Comparison of ENCODE assay signal across 9 cellular contexts in genomic region chr3:194632983-194633348, GRCh38. TPM values are rescaled to one million over a fixed set of nuclear protein-coding genes. Genes with fewer than 3 reads are reported as not detected.
DNase-seq lines count a peak whose midpoint lies in the region; ATAC-seq, FAIRE-seq and TF ChIP-seq lines count a peak whose summit lies in the region.
"Had no signal": no experiment of that assay in that cellular context is flagged by ENCODE, and none has a peak within 500 bp of the region (broad histone marks: within the 10 kb centered on the region; RNA-seq: fewer than 3 reads in every experiment).

No MANE protein-coding gene starts in this region.

- WGBS in GM12878 (ENCODE audit: insufficient coverage, insufficient replicate concordance, low lambda C conversion rate, missing lambda C conversion rate) = under 1% methylated on average over 15 of the region's 50 CpGs
- WGBS in HepG2 (ENCODE audit: low lambda C conversion rate) = 1% methylated on average over 8 of the region's 50 CpGs

- H3K4me1 Mint-ChIP-seq in GM23338 = no peaks in the 10 kb centered on the region; the same call in 2 of the 3 replicates

- H3K4me2 ChIP-seq in GM23338 (peak overlapping the region; percentile 88), GM12878 (ENCODE audit: control insufficient read depth, insufficient read depth) (peak overlapping the region; percentile 98), HepG2 (ENCODE audit: low read depth, low read length) (peak overlapping the region; percentile 78)

- H3K9me3 Mint-ChIP-seq in GM23338 = peaks cover 23% of the 10 kb centered on the region

- POLR2A ChIA-PET in GM12878 (lab: Charles Lee) (interaction anchor here (1.1 kb wide), 1 partner anchor 13 kb away, joined by 3 read pairs; no protein-coding TSS in a partner anchor), HepG2 (lab: Yijun Ruan, JAX) (interaction anchor here (0.9 to 1.3 kb wide), 2 partner anchors 12 to 909 kb away, joined by 4 to 10 read pairs; no protein-coding TSS in a partner anchor)

- H3F3A ChIP-seq in GM23338 (replicated peaks; ENCODE audit: low read depth) = no peaks in the 10 kb centered on the region

- in situ Hi-C loops in GM12878 (cut with MboI) (no loop called here), HepG2 (cut with HindIII; ENCODE audit: extremely low pct_ligation_motif_present, low pct_unique_long_range_greater_than_20kb) (no loop called here)

- RAD21 ChIA-PET in GM12878 (lab: Charles Lee; ENCODE audit: unreplicated experiment) = interaction anchor here (1.1 kb wide), 1 partner anchor 163 kb away, joined by 3 read pairs; no protein-coding TSS in a partner anchor

- H3K27ac Mint-ChIP-seq in GM23338 = peak overlapping the region; percentile 81; the same call in 1 of the 2 replicates

- no peak overlapping the region for H3K27ac ChIP-seq in GM23338 (ENCODE audit: low read depth)
- H3K27ac ChIP-seq in GM12878 (ENCODE audit: control insufficient read depth, insufficient read depth) = no peak overlapping the region
- peak overlapping the region; percentile 59 for H3K27ac ChIP-seq in HepG2 (ENCODE audit: extremely low read length, insufficient read depth, low read length)
- H3K27ac ChIP-seq in thoracic aorta = peak overlapping the region in 1 of 2 donors; percentile 34

- H2AFZ ChIP-seq in GM23338 (peak overlapping the region; percentile 97), GM12878 (ENCODE audit: control insufficient read depth, low read depth, low read length) (peak overlapping the region; percentile 85), HepG2 (ENCODE audit: low read length) (no peak overlapping the region)

- H4K20me1 ChIP-seq in GM23338 (replicated peaks; ENCODE audit: insufficient read depth) = no peaks in the 10 kb centered on the region
- H4K20me1 ChIP-seq in GM12878 (ENCODE audit: control insufficient read depth, insufficient read depth) = no peaks in the 10 kb centered on the region
- no peaks in the 10 kb centered on the region for H4K20me1 ChIP-seq in HepG2 (ENCODE audit: insufficient read depth, low read length)

- H3K27me3 ChIP-seq in GM23338 (ENCODE audit: insufficient read depth) (0 out of 2 replicates have a peak, but pooled peaks cover 4% of the 10 kb centered on the region), GM12878 (replicated peaks in 1 of 2; ENCODE audit: control insufficient read depth in 2 of 2, insufficient read depth in 2 of 2, low read length in 1 of 2) (no peaks in the 10 kb centered on the region), HepG2 (ENCODE audit: control insufficient read depth in 1 of 2, insufficient read depth in 2 of 2, low read length in 2 of 2) (no peaks in the 10 kb centered on the region), thoracic aorta (replicated peaks; ENCODE audit: insufficient read depth) (no peaks in the 10 kb centered on the region)

- intact Hi-C loops in GM12878 (cut with micrococcal nuclease; ENCODE audit: unreplicated experiment) = loop anchor here (1.0 kb wide), 1 partner anchor 161 kb away; no protein-coding TSS in a partner anchor
- intact Hi-C loops in HepG2 (cut with micrococcal nuclease; ENCODE audit: unreplicated experiment) = loop anchor here (1.0 kb wide), 1 partner anchor 12 kb away; no protein-coding TSS in a partner anchor

- SMC1A ChIA-PET in GM12878 (lab: Charles Lee; ENCODE audit: uncharacterized antibody, unreplicated experiment) = interaction anchor here (1.2 kb wide), 1 partner anchor 39 kb away, joined by 4 read pairs; the partner anchor contains the start of gene LSG1

- BruUV-seq in GM12878 (replicated peaks; lab: Mats Ljungman, UMichigan) (no TSS peak), HepG2 (replicated peaks; lab: Mats Ljungman, UMichigan) (no TSS peak)

- CTCF ChIA-PET in GM12878 (lab: Yijun Ruan, JAX) = interaction anchor here (1.4 kb wide), 2 partner anchors 12 to 38 kb away, joined by 4 to 5 read pairs; no protein-coding TSS in a partner anchor
- CTCF ChIA-PET in HepG2 (lab: Yijun Ruan, JAX; ENCODE audit: low intra/inter-chr PET ratio, low total read pairs) = interaction anchor here (1.4 kb wide), 1 partner anchor 28 kb away, joined by 4 read pairs; no protein-coding TSS in a partner anchor

- ATAC-seq in GM23338 (no peak), GM12878 (peak; percentile 78), HepG2 (peak; percentile 71), thoracic aorta (ENCODE audit: insufficient number of reproducible peaks, low FRiP score, low read depth) (peak; percentile 4)

- peaks cover 29% of the 10 kb centered on the region for H3K36me3 Mint-ChIP-seq in GM23338 (ENCODE audit: low read depth)

- peak overlapping the region; percentile 68; the same call in 1 of the 2 replicates for H3K9ac ChIP-seq in GM12878 (ENCODE audit: control insufficient read depth, insufficient read depth, low read length)
- H3K9ac ChIP-seq in HepG2 (ENCODE audit: insufficient read depth, low read depth, low read length) = peak overlapping the region; percentile 71

- H3K9me2 ChIP-seq in GM23338 (ENCODE audit: insufficient read depth) = no peaks in the 10 kb centered on the region

- FAIRE-seq in GM12878 (lab: Jason Lieb, UNC) (no peak), HepG2 (lab: Jason Lieb, UNC) (no peak)
- FAIRE-seq: colon had no signal

- no peaks in the 10 kb centered on the region; the same call in 2 of the 3 replicates for H3K9me3 ChIP-seq in GM12878 (replicated peaks; ENCODE audit: control insufficient read depth, insufficient read depth, low read length)
- H3K9me3 ChIP-seq in HepG2 (ENCODE audit: low read length) = no peaks in the 10 kb centered on the region; the same call in 1 of the 2 replicates
- no peaks in the 10 kb centered on the region for H3K9me3 ChIP-seq in thoracic aorta

- TF ChIP-seq POLR2A in GM12878 (IDR thresholded peaks at IDR 0.05; ENCODE audit: low read depth, low read length) (no peak), HepG2 (IDR thresholded peaks at IDR 0.05; ENCODE audit: insufficient read depth in 1 of 2, low read depth in 2 of 2, low read length in 2 of 2) (no peak)

- DNase-seq in NCI-H1694 (lab: John Stamatoyannopoulos, UW) (peak; percentile 7), NCI-H1694 treated with DMSO at 0.1 percent for 48 hours (lab: John Stamatoyannopoulos, UW) (no peak), GM23338 (ENCODE audit: low spot score) (no peak), LNCaP clone FGC (ENCODE audit: low read depth) (no peak), GM12878 (ENCODE audit: low read depth, low spot score) (no peak), HepG2 (ENCODE audit: low spot score) (no peak), thoracic aorta (ENCODE audit: low spot score) (no peak), LoVo (ENCODE audit: low spot score) (no peak)

- TF ChIP-seq RAD21 in GM12878 (IDR thresholded peaks at IDR 0.05; ENCODE audit: insufficient read depth, low read depth, low read length) = no peak
- TF ChIP-seq RAD21 in HepG2 (CRISPR knock-in tag; IDR thresholded peaks at IDR 0.05) = no peak

- H3K4me3 ChIP-seq in GM23338 = peak overlapping the region; percentile 80
- peak overlapping the region; percentile 67 for H3K4me3 ChIP-seq in LNCaP clone FGC (ENCODE audit: low read depth, low read length)
- peak overlapping the region; percentile 67 for H3K4me3 ChIP-seq in GM12878
- H3K4me3 ChIP-seq in HepG2 (replicated peaks in 1 of 3; ENCODE audit: insufficient read depth in 1 of 3, low read depth in 2 of 3, low read length in 3 of 3) = peak overlapping the region; percentile 73 to 87 (median 85)
- peak overlapping the region; percentile 83 for H3K4me3 ChIP-seq in thoracic aorta

- H3K4me1 ChIP-seq in GM23338 (ENCODE audit: insufficient read depth) (0 out of 2 replicates have a peak, but pooled peaks cover 4% of the 10 kb centered on the region), GM12878 (ENCODE audit: control insufficient read depth, insufficient read depth, low read length) (no peaks in the 10 kb centered on the region; the same call in none of the 2 replicates), HepG2 (ENCODE audit: insufficient read depth, low read length) (peaks cover 7% of the 10 kb centered on the region), thoracic aorta (ENCODE audit: control insufficient read depth in 1 of 2, low read depth in 2 of 2) (peaks cover 0 to 3% of the 10 kb centered on the region in 2 donors)

- no peaks in the 10 kb centered on the region; the same call in 1 of the 2 replicates for H3K36me3 ChIP-seq in GM23338 (ENCODE audit: insufficient read depth)
- no peaks in the 10 kb centered on the region for H3K36me3 ChIP-seq in GM12878 (ENCODE audit: control insufficient read depth in 2 of 2, insufficient read depth in 2 of 2, low read length in 1 of 2)
- H3K36me3 ChIP-seq in HepG2 (replicated peaks in 1 of 2; ENCODE audit: control insufficient read depth in 1 of 2, insufficient read depth in 2 of 2, low read length in 2 of 2) = peaks cover 2 to 9% of the 10 kb centered on the region in 2 experiments; a peak in 3 of 5 replicates
- H3K36me3 ChIP-seq in thoracic aorta = no peaks in the 10 kb centered on the region

- H3K79me2 ChIP-seq in GM23338 (replicated peaks; ENCODE audit: insufficient read depth) (no peaks in the 10 kb centered on the region), GM12878 (ENCODE audit: control insufficient read depth, insufficient read depth, low read length) (no peaks in the 10 kb centered on the region), HepG2 (ENCODE audit: insufficient read depth, low read length) (no peaks in the 10 kb centered on the region)

- H3K27me3 Mint-ChIP-seq in GM23338 (ENCODE audit: insufficient read depth, low read depth, poor library complexity) = peaks cover 11% of the 10 kb centered on the region

- peak overlapping the region; percentile 87 for H3K4me3 Mint-ChIP-seq in GM23338

- TF ChIP-seq CTCF in GM23338 (conservative IDR thresholded peaks at IDR 0.05; ENCODE audit: low read depth in 2 of 2) (no peak), LNCaP clone FGC (IDR thresholded peaks at IDR 0.05; ENCODE audit: control insufficient read depth, extremely low read depth, insufficient read depth) (no peak), GM12878 (IDR thresholded peaks at IDR 0.05 in 2 of 3, conservative IDR thresholded peaks at IDR 0.05 in 1 of 3; ENCODE audit: control insufficient read depth in 2 of 3, extremely low read depth in 1 of 3, insufficient read depth in 1 of 3, low read depth in 3 of 3, low read length in 3 of 3) (no peak), HepG2 (CRISPR knock-in tag; IDR thresholded peaks at IDR 0.05) (no peak), thoracic aorta (IDR thresholded peaks at IDR 0.05) (no peak)

- TF ChIP-seq EP300 in GM12878 (IDR thresholded peaks at IDR 0.05; ENCODE audit: borderline replicate concordance in 1 of 2, control insufficient read depth in 1 of 2, low read depth in 2 of 2, low read length in 2 of 2) (no peak), HepG2 (IDR thresholded peaks at IDR 0.05; ENCODE audit: low read depth in 2 of 2, low read length in 2 of 2) (no peak), HepG2 (CRISPR knock-in tag; IDR thresholded peaks at IDR 0.05; ENCODE audit: borderline replicate concordance) (no peak)

RNA-seq across cellular contexts. Expression of gene TMEM44, which starts 0.3 kb away (rescaled TPM):
- 10.5 and 11.3 TPM in 2 replicates for total RNA-seq in GM23338 (2014; rRNA removed; shearing (Covaris generic))
- polyA plus RNA-seq in GM23338 (2016; fragmentation: Nextera tagmentation; extraction: Ambion mirVana) = 9.4 and 10.0 TPM in 2 replicates
- 9.1 and 10.0 TPM in 2 replicates for total RNA-seq in GM12878 (2013; cell fraction: nucleolus; rRNA removed)
- total RNA-seq in GM12878 (2014; rRNA removed) = 4.0 and 7.6 TPM in 2 replicates
- total RNA-seq in GM12878 (2014; rRNA removed; fragmentation: Illumina TruSeq; extraction: Trizol) = 2.9 and 3.1 TPM in 2 replicates
- total RNA-seq in GM12878 (2021) = 7.3 and 8.4 TPM in 2 replicates
- 4.9 TPM for polyA plus RNA-seq in GM12878 (2011; ENCODE audit: low read depth)
- polyA plus RNA-seq in GM12878 (2011; rRNA removed) = 0.57 and 0.69 TPM in 2 replicates
- 1.1 and 1.2 TPM in 2 replicates for polyA plus RNA-seq in GM12878 (2011; cell fraction: cytosol; rRNA removed)
- 5.0 and 5.2 TPM in 2 replicates for polyA plus RNA-seq in GM12878 (2011; cell fraction: nucleus; rRNA removed)
- polyA plus RNA-seq in GM12878 (2012) = 6.6 and 7.0 TPM in 2 replicates
- polyA plus RNA-seq in GM12878 (2014; fragmentation: Illumina TruSeq; extraction: Trizol) = 2.9 and 4.9 TPM in 2 replicates
- 1 to 10 TPM in 1 of 2 experiments, under 1 TPM in 1; 0.89 to 1.1 TPM for polyA plus RNA-seq in GM12878 (2014; fragmentation: Nextera tagmentation; extraction: Ambion mirVana)
- 7.7 and 8.3 TPM in 2 replicates for polyA plus RNA-seq in GM12878 (2014; rRNA removed)
- polyA plus RNA-seq in GM12878 (2016; fragmentation: Nextera tagmentation; extraction: Ambion mirVana) = 1 to 10 TPM; 1.9 to 4.1 TPM
- polyA minus RNA-seq in GM12878 (2011; rRNA and poly(A)+ RNA removed) = 0.51 and 2.2 TPM in 2 replicates
- polyA minus RNA-seq in GM12878 (2011; cell fraction: cytosol; rRNA and poly(A)+ RNA removed) = 1.3 TPM in 1 of 2 replicates, not detected in the other
- polyA minus RNA-seq in GM12878 (2011; cell fraction: nucleus; rRNA and poly(A)+ RNA removed) = 1.1 and 1.5 TPM in 2 replicates
- 3.2 and 7.3 TPM in 2 replicates for total RNA-seq in HepG2 (2016; rRNA removed; fragmentation: Illumina TruSeq; extraction: Trizol)
- 2.0 and 2.5 TPM in 2 replicates for total RNA-seq in HepG2 (2016; cell fraction: cytosol; rRNA removed; fragmentation: Illumina TruSeq; extraction: Trizol; ENCODE audit: low read depth)
- 2.4 and 7.8 TPM in 2 replicates for total RNA-seq in HepG2 (2016; cell fraction: insoluble cytoplasmic fraction; rRNA removed; fragmentation: Illumina TruSeq; extraction: Trizol)
- 3.7 and 4.9 TPM in 2 replicates for total RNA-seq in HepG2 (2016; cell fraction: membrane; rRNA removed; fragmentation: Illumina TruSeq; extraction: Trizol)
- total RNA-seq in HepG2 (2016; cell fraction: nucleus; rRNA removed; fragmentation: Illumina TruSeq; extraction: Trizol) = 8.7 and 10.7 TPM in 2 replicates
- polyA plus RNA-seq in HepG2 (2011; rRNA removed) = 13.8 and 16.0 TPM in 2 replicates
- polyA plus RNA-seq in HepG2 (2011; cell fraction: cytosol; rRNA removed) = 8.3 and 8.8 TPM in 2 replicates
- polyA plus RNA-seq in HepG2 (2011; cell fraction: nucleus; rRNA removed) = 49.0 and 57.1 TPM in 2 replicates
- polyA plus RNA-seq in HepG2 (2012) = 6.3 and 10.4 TPM in 2 replicates
- polyA plus RNA-seq in HepG2 (2016; cell fraction: cytosol; fragmentation: Illumina TruSeq; extraction: Trizol; ENCODE audit: low read depth) = 1.9 and 2.6 TPM in 2 replicates
- 3.4 and 3.6 TPM in 2 replicates for polyA plus RNA-seq in HepG2 (2016; cell fraction: insoluble cytoplasmic fraction; fragmentation: Illumina TruSeq; extraction: Trizol; ENCODE audit: low read depth)
- 3.5 and 4.2 TPM in 2 replicates for polyA plus RNA-seq in HepG2 (2016; cell fraction: membrane; fragmentation: Illumina TruSeq; extraction: Trizol; ENCODE audit: low read depth)
- 34.3 and 35.9 TPM in 2 replicates for polyA plus RNA-seq in HepG2 (2016; cell fraction: nucleus; fragmentation: Illumina TruSeq; extraction: Trizol; ENCODE audit: insufficient read depth, low read depth)
- 11.5 and 19.4 TPM in 2 replicates for polyA minus RNA-seq in HepG2 (2011; rRNA and poly(A)+ RNA removed; ENCODE audit: low replicate concordance)
- 2.8 and 4.9 TPM in 2 replicates for polyA minus RNA-seq in HepG2 (2011; cell fraction: cytosol; rRNA and poly(A)+ RNA removed)
- polyA minus RNA-seq in HepG2 (2011; cell fraction: nucleus; rRNA and poly(A)+ RNA removed) = 13.4 and 15.0 TPM in 2 replicates
- total RNA-seq in thoracic aorta = 10 to 100 TPM; 11.0 to 11.5 TPM

RNA-seq across cellular contexts. Expression of gene LSG1, which starts 39.0 kb away (rescaled TPM):
- 44.5 and 57.1 TPM in 2 replicates for total RNA-seq in GM23338 (2014; rRNA removed; shearing (Covaris generic))
- polyA plus RNA-seq in GM23338 (2016; fragmentation: Nextera tagmentation; extraction: Ambion mirVana) = 43.0 and 49.2 TPM in 2 replicates
- 90.2 and 98.4 TPM in 2 replicates for total RNA-seq in GM12878 (2013; cell fraction: nucleolus; rRNA removed)
- 56.1 and 59.3 TPM in 2 replicates for total RNA-seq in GM12878 (2014; rRNA removed)
- 57.0 and 58.6 TPM in 2 replicates for total RNA-seq in GM12878 (2014; rRNA removed; fragmentation: Illumina TruSeq; extraction: Trizol)
- total RNA-seq in GM12878 (2021) = 29.8 and 30.0 TPM in 2 replicates
- polyA plus RNA-seq in GM12878 (2011; ENCODE audit: low read depth) = 29.4 TPM
- polyA plus RNA-seq in GM12878 (2011; rRNA removed) = 68.0 and 75.6 TPM in 2 replicates
- 47.1 and 48.5 TPM in 2 replicates for polyA plus RNA-seq in GM12878 (2011; cell fraction: cytosol; rRNA removed)
- polyA plus RNA-seq in GM12878 (2011; cell fraction: nucleus; rRNA removed) = 96.0 and 133 TPM in 2 replicates
- polyA plus RNA-seq in GM12878 (2012) = 24.1 and 28.7 TPM in 2 replicates
- 65.8 and 76.8 TPM in 2 replicates for polyA plus RNA-seq in GM12878 (2014; fragmentation: Illumina TruSeq; extraction: Trizol)
- polyA plus RNA-seq in GM12878 (2014; fragmentation: Nextera tagmentation; extraction: Ambion mirVana) = 10 to 100 TPM; 14.3 to 23.5 TPM
- 42.7 and 51.0 TPM in 2 replicates for polyA plus RNA-seq in GM12878 (2014; rRNA removed)
- 10 to 100 TPM; 52.9 to 55.8 TPM for polyA plus RNA-seq in GM12878 (2016; fragmentation: Nextera tagmentation; extraction: Ambion mirVana)
- polyA minus RNA-seq in GM12878 (2011; rRNA and poly(A)+ RNA removed) = 77.9 and 79.7 TPM in 2 replicates
- 20.4 and 21.8 TPM in 2 replicates for polyA minus RNA-seq in GM12878 (2011; cell fraction: cytosol; rRNA and poly(A)+ RNA removed)
- polyA minus RNA-seq in GM12878 (2011; cell fraction: nucleus; rRNA and poly(A)+ RNA removed) = 44.2 and 51.9 TPM in 2 replicates
- 19.3 and 32.1 TPM in 2 replicates for total RNA-seq in HepG2 (2016; rRNA removed; fragmentation: Illumina TruSeq; extraction: Trizol)
- total RNA-seq in HepG2 (2016; cell fraction: cytosol; rRNA removed; fragmentation: Illumina TruSeq; extraction: Trizol; ENCODE audit: low read depth) = 3.2 and 3.8 TPM in 2 replicates
- total RNA-seq in HepG2 (2016; cell fraction: insoluble cytoplasmic fraction; rRNA removed; fragmentation: Illumina TruSeq; extraction: Trizol) = 22.5 and 34.8 TPM in 2 replicates
- total RNA-seq in HepG2 (2016; cell fraction: membrane; rRNA removed; fragmentation: Illumina TruSeq; extraction: Trizol) = 6.8 and 8.5 TPM in 2 replicates
- 46.5 and 54.1 TPM in 2 replicates for total RNA-seq in HepG2 (2016; cell fraction: nucleus; rRNA removed; fragmentation: Illumina TruSeq; extraction: Trizol)
- 19.6 and 21.4 TPM in 2 replicates for polyA plus RNA-seq in HepG2 (2011; rRNA removed)
- 7.4 and 8.9 TPM in 2 replicates for polyA plus RNA-seq in HepG2 (2011; cell fraction: cytosol; rRNA removed)
- polyA plus RNA-seq in HepG2 (2011; cell fraction: nucleus; rRNA removed) = 30.7 and 32.0 TPM in 2 replicates
- 10.8 and 12.4 TPM in 2 replicates for polyA plus RNA-seq in HepG2 (2012)
- polyA plus RNA-seq in HepG2 (2016; cell fraction: cytosol; fragmentation: Illumina TruSeq; extraction: Trizol; ENCODE audit: low read depth) = 1.7 and 1.8 TPM in 2 replicates
- polyA plus RNA-seq in HepG2 (2016; cell fraction: insoluble cytoplasmic fraction; fragmentation: Illumina TruSeq; extraction: Trizol; ENCODE audit: low read depth) = 14.0 and 14.1 TPM in 2 replicates
- 2.6 and 3.8 TPM in 2 replicates for polyA plus RNA-seq in HepG2 (2016; cell fraction: membrane; fragmentation: Illumina TruSeq; extraction: Trizol; ENCODE audit: low read depth)
- polyA plus RNA-seq in HepG2 (2016; cell fraction: nucleus; fragmentation: Illumina TruSeq; extraction: Trizol; ENCODE audit: insufficient read depth, low read depth) = 79.8 and 79.9 TPM in 2 replicates
- polyA minus RNA-seq in HepG2 (2011; rRNA and poly(A)+ RNA removed; ENCODE audit: low replicate concordance) = 28.9 and 136 TPM in 2 replicates
- 6.3 and 10.3 TPM in 2 replicates for polyA minus RNA-seq in HepG2 (2011; cell fraction: cytosol; rRNA and poly(A)+ RNA removed)
- 49.8 and 65.3 TPM in 2 replicates for polyA minus RNA-seq in HepG2 (2011; cell fraction: nucleus; rRNA and poly(A)+ RNA removed)
- total RNA-seq in thoracic aorta = 10 to 100 TPM; 19.4 to 59.3 TPM

RNA-seq across cellular contexts. Expression of gene FAM43A, which starts 52.7 kb away (rescaled TPM):
- 3.3 and 6.4 TPM in 2 replicates for total RNA-seq in GM23338 (2014; rRNA removed; shearing (Covaris generic))
- 2.4 and 2.5 TPM in 2 replicates for polyA plus RNA-seq in GM23338 (2016; fragmentation: Nextera tagmentation; extraction: Ambion mirVana)
- total RNA-seq in GM12878 (2013; cell fraction: nucleolus; rRNA removed) = 0.56 and 0.66 TPM in 2 replicates
- 2.5 and 3.5 TPM in 2 replicates for total RNA-seq in GM12878 (2014; rRNA removed)
- 0.88 and 0.94 TPM in 2 replicates for total RNA-seq in GM12878 (2014; rRNA removed; fragmentation: Illumina TruSeq; extraction: Trizol)
- total RNA-seq in GM12878 (2021) = 4.2 and 5.0 TPM in 2 replicates
- polyA plus RNA-seq in GM12878 (2011; ENCODE audit: low read depth) = 1.1 TPM
- 0.92 and 1.0 TPM in 2 replicates for polyA plus RNA-seq in GM12878 (2011; rRNA removed)
- polyA plus RNA-seq in GM12878 (2011; cell fraction: cytosol; rRNA removed) = 1.5 and 2.5 TPM in 2 replicates
- 6.0 and 6.2 TPM in 2 replicates for polyA plus RNA-seq in GM12878 (2011; cell fraction: nucleus; rRNA removed)
- 5.4 and 5.6 TPM in 2 replicates for polyA plus RNA-seq in GM12878 (2012)
- polyA plus RNA-seq in GM12878 (2014; fragmentation: Illumina TruSeq; extraction: Trizol) = 0.41 and 1.00 TPM in 2 replicates
- under 1 TPM; 0.27 to 0.58 TPM for polyA plus RNA-seq in GM12878 (2014; fragmentation: Nextera tagmentation; extraction: Ambion mirVana)
- polyA plus RNA-seq in GM12878 (2014; rRNA removed) = 3.7 and 4.8 TPM in 2 replicates
- polyA plus RNA-seq in GM12878 (2016; fragmentation: Nextera tagmentation; extraction: Ambion mirVana) = 1 to 10 TPM; 1.3 to 1.6 TPM
- 0.37 and 0.82 TPM in 2 replicates for polyA minus RNA-seq in GM12878 (2011; rRNA and poly(A)+ RNA removed)
- 1.5 and 1.7 TPM in 2 replicates for polyA minus RNA-seq in GM12878 (2011; cell fraction: cytosol; rRNA and poly(A)+ RNA removed)
- 1.9 and 4.5 TPM in 2 replicates for polyA minus RNA-seq in GM12878 (2011; cell fraction: nucleus; rRNA and poly(A)+ RNA removed)
- total RNA-seq in HepG2 (2016; rRNA removed; fragmentation: Illumina TruSeq; extraction: Trizol) = 0.42 and 0.91 TPM in 2 replicates
- 0.18 and 0.20 TPM in 2 replicates for total RNA-seq in HepG2 (2016; cell fraction: cytosol; rRNA removed; fragmentation: Illumina TruSeq; extraction: Trizol; ENCODE audit: low read depth)
- 0.55 and 0.93 TPM in 2 replicates for total RNA-seq in HepG2 (2016; cell fraction: insoluble cytoplasmic fraction; rRNA removed; fragmentation: Illumina TruSeq; extraction: Trizol)
- total RNA-seq in HepG2 (2016; cell fraction: membrane; rRNA removed; fragmentation: Illumina TruSeq; extraction: Trizol) = 0.69 and 0.74 TPM in 2 replicates
- 0.31 and 0.81 TPM in 2 replicates for total RNA-seq in HepG2 (2016; cell fraction: nucleus; rRNA removed; fragmentation: Illumina TruSeq; extraction: Trizol)
- 1.5 and 1.8 TPM in 2 replicates for polyA plus RNA-seq in HepG2 (2011; rRNA removed)
- 1.5 and 3.9 TPM in 2 replicates for polyA plus RNA-seq in HepG2 (2011; cell fraction: cytosol; rRNA removed)
- 3.8 and 4.4 TPM in 2 replicates for polyA plus RNA-seq in HepG2 (2011; cell fraction: nucleus; rRNA removed)
- polyA plus RNA-seq in HepG2 (2012) = 0.38 and 0.64 TPM in 2 replicates
- 0.08 and 0.19 TPM in 2 replicates for polyA plus RNA-seq in HepG2 (2016; cell fraction: cytosol; fragmentation: Illumina TruSeq; extraction: Trizol; ENCODE audit: low read depth)
- 0.67 and 0.83 TPM in 2 replicates for polyA plus RNA-seq in HepG2 (2016; cell fraction: insoluble cytoplasmic fraction; fragmentation: Illumina TruSeq; extraction: Trizol; ENCODE audit: low read depth)
- polyA plus RNA-seq in HepG2 (2016; cell fraction: membrane; fragmentation: Illumina TruSeq; extraction: Trizol; ENCODE audit: low read depth) = 0.63 and 0.93 TPM in 2 replicates
- 1.1 and 1.2 TPM in 2 replicates for polyA plus RNA-seq in HepG2 (2016; cell fraction: nucleus; fragmentation: Illumina TruSeq; extraction: Trizol; ENCODE audit: insufficient read depth, low read depth)
- 1.5 and 4.9 TPM in 2 replicates for polyA minus RNA-seq in HepG2 (2011; rRNA and poly(A)+ RNA removed; ENCODE audit: low replicate concordance)
- 1.5 and 1.8 TPM in 2 replicates for polyA minus RNA-seq in HepG2 (2011; cell fraction: cytosol; rRNA and poly(A)+ RNA removed)
- 0.99 and 1.4 TPM in 2 replicates for polyA minus RNA-seq in HepG2 (2011; cell fraction: nucleus; rRNA and poly(A)+ RNA removed)
- total RNA-seq in thoracic aorta = 10 to 100 TPM; 10.3 to 17.8 TPM
